ENCODE assay signal across 19 cellular contexts in genomic region chr5:137837741-137838389, GRCh38. TPM values are rescaled to one million over a fixed set of nuclear protein-coding genes. Genes with fewer than 3 reads are reported as not detected.
DNase-seq lines count a peak whose midpoint lies in the region; ATAC-seq and TF ChIP-seq lines count a peak whose summit lies in the region.
"Had no signal": no experiment of that assay in that cellular context is flagged by ENCODE, and none has a peak within 500 bp of the region (broad histone marks: within the 10 kb centered on the region; RNA-seq: fewer than 3 reads in every experiment).

No MANE protein-coding gene starts in this region.

- H3K27ac Mint-ChIP-seq in mesothelial cell of epicardium (peak overlapping the region; percentile 57), CD14-positive monocyte (no peak overlapping the region)
- H3K27ac Mint-ChIP-seq: stimulated activated naive CD8-positive, alpha-beta T cell treated with anti-CD3 and anti-CD28 coated beads, Interleukin-15, Interleukin-2, amounts not matched to agents 100 ng/mL and 50 ng/mL, for 24 hours had no signal

- no peaks in the 10 kb centered on the region for H3K36me3 Mint-ChIP-seq in mesothelial cell of epicardium
- no peaks in the 10 kb centered on the region for H3K36me3 Mint-ChIP-seq in CD14-positive monocyte

- peaks cover 59% of the 10 kb centered on the region for H3K4me1 Mint-ChIP-seq in mesothelial cell of epicardium
- peaks cover 11% of the 10 kb centered on the region for H3K4me1 Mint-ChIP-seq in CD14-positive monocyte

- H3K4me3 Mint-ChIP-seq in mesothelial cell of epicardium: no peak overlapping the region
- no peak overlapping the region for H3K4me3 Mint-ChIP-seq in CD14-positive monocyte
- H3K4me3 Mint-ChIP-seq: stimulated activated naive CD8-positive, alpha-beta T cell treated with anti-CD3 and anti-CD28 coated beads, Interleukin-15, Interleukin-2, amounts not matched to agents 100 ng/mL and 50 ng/mL, for 24 hours had no signal

- H3K27me3 Mint-ChIP-seq in mesothelial cell of epicardium (ENCODE audit: low read depth) (no peaks in the 10 kb centered on the region), CD14-positive monocyte (ENCODE audit: low read depth in 3 of 3) (no peaks in the 10 kb centered on the region)
- H3K27me3 Mint-ChIP-seq: stimulated activated naive CD8-positive, alpha-beta T cell treated with anti-CD3 and anti-CD28 coated beads, Interleukin-15, Interleukin-2, amounts not matched to agents 100 ng/mL and 50 ng/mL, for 24 hours had no signal

- no peak for TF ChIP-seq CTCF in mesothelial cell of epicardium (IDR thresholded peaks at IDR 0.05; ENCODE audit: unreplicated experiment)
- no peak for TF ChIP-seq CTCF in CD14-positive monocyte (IDR thresholded peaks at IDR 0.05)

- peak; percentile 16 for DNase-seq in M059J (ENCODE audit: low read depth)
- no peak for DNase-seq in mesothelial cell of epicardium (ENCODE audit: low spot score in 2 of 2, unreplicated experiment in 2 of 2)
- DNase-seq in substantia nigra (lab: John Stamatoyannopoulos, UW): no peak
- DNase-seq in CD14-positive monocyte (ENCODE audit: low spot score): no peak
- no peak for DNase-seq in ureter (ENCODE audit: low spot score)
- DNase-seq: BE2C, KG1, lower lobe of right lung, NCI-H1105, NCI-H2171 treated with DMSO at 0.1 percent for 48 hours, T-helper 1 cell had no signal

- ATAC-seq in GM21381 (IDR thresholded peaks at IDR 0.05; ENCODE audit: unreplicated experiment): no peak
- ATAC-seq in HG03432 (IDR thresholded peaks at IDR 0.05; ENCODE audit: unreplicated experiment): no peak
- ATAC-seq: lower lobe of right lung had no signal

- H3K9me3 Mint-ChIP-seq in mesothelial cell of epicardium (no peaks in the 10 kb centered on the region), CD14-positive monocyte (no peaks in the 10 kb centered on the region)
- H3K9me3 Mint-ChIP-seq: stimulated activated naive CD8-positive, alpha-beta T cell treated with anti-CD3 and anti-CD28 coated beads, Interleukin-15, Interleukin-2, amounts not matched to agents 100 ng/mL and 50 ng/mL, for 24 hours had no signal

- H3K27ac ChIP-seq in cingulate gyrus (ENCODE audit: low read depth, low read length): peak overlapping the region; percentile 61
- peak overlapping the region; percentile 31 for H3K27ac ChIP-seq in substantia nigra (ENCODE audit: low read depth, low read length, poor library complexity, severe bottlenecking)
- H3K27ac ChIP-seq: lower lobe of right lung, VCaP had no signal

- intact Hi-C loops in CD14-positive monocyte (cut with micrococcal nuclease): no loop called here

RNA-seq across cellular contexts. Expression of gene MYOT, which starts 29.8 kb away (rescaled TPM):
- not detected in 2 replicates for total RNA-seq in M059J (2014; rRNA removed; shearing (Covaris generic))
- total RNA-seq in mesothelial cell of epicardium: not detected in 3 replicates
- not detected for polyA plus RNA-seq in CD14-positive monocyte
- total RNA-seq in ureter: 1.3 TPM
- total RNA-seq: fibroblast of lung, lower lobe of right lung, RPMI7951 had no signal
- polyA plus RNA-seq: fibroblast of lung, neural cell had no signal

RNA-seq across cellular contexts. Expression of gene PKD2L2, which starts 51.4 kb away (rescaled TPM):
- total RNA-seq in M059J (2014; rRNA removed; shearing (Covaris generic)): 0.17 TPM in 1 of 2 replicates, not detected in the other
- total RNA-seq in mesothelial cell of epicardium (not detected in 3 replicates), ureter (not detected)
- polyA plus RNA-seq in CD14-positive monocyte: under 1 TPM in 1 of 2 donors, not detected in 1; 0.08 TPM
- total RNA-seq: fibroblast of lung, lower lobe of right lung, RPMI7951 had no signal
- polyA plus RNA-seq: fibroblast of lung, neural cell had no signal
